14 cellular contexts compared by ENCODE assay signal in the genomic region with DNA sequence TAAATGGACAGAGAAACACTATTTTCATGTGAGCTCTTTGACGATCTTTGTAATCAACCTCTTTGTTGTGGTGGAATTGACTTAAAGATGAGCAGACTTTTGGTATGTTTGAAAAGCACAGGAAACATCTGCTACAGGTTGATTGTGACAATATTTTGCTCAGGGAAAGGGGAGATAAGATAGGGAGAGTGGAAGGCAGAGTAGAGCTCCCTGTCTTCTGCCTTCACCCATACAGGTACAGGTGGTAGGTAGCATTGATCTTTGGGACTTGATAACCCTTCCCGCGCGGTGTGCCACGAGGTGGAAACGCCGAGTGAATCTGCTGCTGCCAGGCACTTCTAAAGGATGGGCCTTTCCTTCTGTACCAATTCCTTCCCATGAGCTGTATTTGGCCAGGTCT.
DNase-seq lines count a peak whose midpoint lies in the region; ATAC-seq and TF ChIP-seq lines count a peak whose summit lies in the region.
"Had no signal": no experiment of that assay in that cellular context is flagged by ENCODE, and none has a peak within 500 bp of the region (broad histone marks: within the 10 kb centered on the region; RNA-seq: fewer than 3 reads in every experiment).

No MANE protein-coding gene starts in this region.

- H3K27me3 ChIP-seq in right atrium auricular region = no peaks in the 10 kb centered on the region
- H3K27me3 ChIP-seq: colonic mucosa, esophagus muscularis mucosa had no signal

- peaks cover 72% of the 10 kb centered on the region for H3K36me3 Mint-ChIP-seq in activated B cell treated with CpG ODN at 0.5 μM for 24 hours (ENCODE audit: low read depth)
- peaks cover 21% of the 10 kb centered on the region for H3K36me3 Mint-ChIP-seq in activated naive CD8-positive, alpha-beta T cell treated with anti-CD3 and anti-CD28 coated beads, Interleukin-2, amount 50 U/mL, for 24 hours (ENCODE audit: low read depth)

- H3K4me3 ChIP-seq in right atrium auricular region = no peak overlapping the region
- H3K4me3 ChIP-seq: colonic mucosa, esophagus muscularis mucosa had no signal

- intact Hi-C loops in activated B cell treated with CpG ODN at 0.5 μM for 24 hours (cut with micrococcal nuclease) = no loop called here

- no peak overlapping the region for H3K27ac ChIP-seq in right atrium auricular region
- H3K27ac ChIP-seq: 22Rv1, colonic mucosa, esophagus muscularis mucosa had no signal

- ATAC-seq in activated B cell treated with CpG ODN at 0.5 μM for 24 hours (ENCODE audit: low read depth) = no peak
- peak; percentile 30 for ATAC-seq in activated naive CD8-positive, alpha-beta T cell treated with anti-CD3 and anti-CD28 coated beads, Interleukin-2, amount 50 U/mL, for 24 hours

- no peaks in the 10 kb centered on the region for H3K4me1 Mint-ChIP-seq in activated B cell treated with CpG ODN at 0.5 μM for 24 hours
- H3K4me1 Mint-ChIP-seq in activated naive CD8-positive, alpha-beta T cell treated with anti-CD3 and anti-CD28 coated beads, Interleukin-2, amount 50 U/mL, for 24 hours = peaks cover 20% of the 10 kb centered on the region

- H3K36me3 ChIP-seq in right atrium auricular region = peaks cover 8% of the 10 kb centered on the region
- H3K36me3 ChIP-seq: colonic mucosa had no signal

- CTCF ChIA-PET in activated B cell treated with CpG ODN at 0.5 μM for 24 hours (lab: Charles Lee) = no interaction called here

- no peaks in the 10 kb centered on the region for H3K9me3 ChIP-seq in right atrium auricular region
- H3K9me3 ChIP-seq: colonic mucosa, esophagus muscularis mucosa, SK-N-SH had no signal

- POLR2A ChIA-PET in activated B cell treated with CpG ODN at 0.5 μM for 24 hours (lab: Charles Lee) = no interaction called here

- no peaks in the 10 kb centered on the region for H3K9me3 Mint-ChIP-seq in activated B cell treated with CpG ODN at 0.5 μM for 24 hours
- no peaks in the 10 kb centered on the region for H3K9me3 Mint-ChIP-seq in activated naive CD8-positive, alpha-beta T cell treated with anti-CD3 and anti-CD28 coated beads, Interleukin-2, amount 50 U/mL, for 24 hours

- no peak overlapping the region for H3K4me3 Mint-ChIP-seq in activated B cell treated with CpG ODN at 0.5 μM for 24 hours
- peak overlapping the region; percentile 61 for H3K4me3 Mint-ChIP-seq in activated naive CD8-positive, alpha-beta T cell treated with anti-CD3 and anti-CD28 coated beads, Interleukin-2, amount 50 U/mL, for 24 hours

- peak overlapping the region; percentile 68 for H3K27ac Mint-ChIP-seq in activated B cell treated with CpG ODN at 0.5 μM for 24 hours
- peak overlapping the region; percentile 89 for H3K27ac Mint-ChIP-seq in activated naive CD8-positive, alpha-beta T cell treated with anti-CD3 and anti-CD28 coated beads, Interleukin-2, amount 50 U/mL, for 24 hours

- peak; percentile 6 for DNase-seq in NCI-H524 treated with DMSO at 0.1 percent for 48 hours (lab: John Stamatoyannopoulos, UW)
- no peak for DNase-seq in NCI-H524 (lab: John Stamatoyannopoulos, UW)
- DNase-seq in activated B cell treated with CpG ODN at 0.5 μM for 24 hours = no peak
- DNase-seq in activated naive CD8-positive, alpha-beta T cell treated with anti-CD3 and anti-CD28 coated beads, Interleukin-2, amount 50 U/mL, for 24 hours = peak; percentile 21
- DNase-seq in stimulated activated CD4-positive, alpha-beta T cell treated with anti-CD3 and anti-CD28 coated beads, Interleukin-4, amount 100 ng/mL, for 4 hours = peak; percentile 3 to 5
- no peak for DNase-seq in right atrium auricular region (ENCODE audit: low spot score)
- DNase-seq in MV-4-11 (lab: John Stamatoyannopoulos, UW) = no peak
- no peak for DNase-seq in NCI-H146 treated with DMSO at 0.1 percent for 48 hours (lab: John Stamatoyannopoulos, UW; ENCODE audit: unreplicated experiment)
- DNase-seq: colonic mucosa, NCI-H1092, SK-N-SH, substantia nigra had no signal

- H3K27me3 Mint-ChIP-seq in activated B cell treated with CpG ODN at 0.5 μM for 24 hours = no peaks in the 10 kb centered on the region
- no peaks in the 10 kb centered on the region for H3K27me3 Mint-ChIP-seq in activated naive CD8-positive, alpha-beta T cell treated with anti-CD3 and anti-CD28 coated beads, Interleukin-2, amount 50 U/mL, for 24 hours

- TF ChIP-seq CTCF in activated B cell treated with CpG ODN at 0.5 μM for 24 hours (IDR thresholded peaks at IDR 0.05) = no peak
- TF ChIP-seq CTCF in right atrium auricular region (IDR thresholded peaks at IDR 0.05) = no peak

- H3K4me1 ChIP-seq in right atrium auricular region = no peaks in the 10 kb centered on the region
- H3K4me1 ChIP-seq: colonic mucosa, esophagus muscularis mucosa had no signal

Comparison
In these comparisons a context has a peak if more than half of its experiments do, and no peak if none do; other contexts are left out.
1. DNase-seq: peak in NCI-H524 treated with DMSO at 0.1 percent for 48 hours (single experiment), activated naive CD8-positive, alpha-beta T cell treated with anti-CD3 and anti-CD28 coated beads, Interleukin-2, amount 50 U/mL, for 24 hours (single experiment) and stimulated activated CD4-positive, alpha-beta T cell treated with anti-CD3 and anti-CD28 coated beads, Interleukin-4, amount 100 ng/mL, for 4 hours (2 of 2); none in NCI-H524 (0 of 2), activated B cell treated with CpG ODN at 0.5 μM for 24 hours (single experiment), right atrium auricular region (single experiment), MV-4-11 (single experiment) and NCI-H146 treated with DMSO at 0.1 percent for 48 hours (single experiment).